ENCODE assay signal across 1 cellular context in genomic region chr1:23930861-23931471, GRCh38.
A peak's percentile ranks its signal among the peaks of the same experiment; 100 is the strongest.
TF ChIP-seq lines count a peak whose summit lies in the region.

No MANE protein-coding gene starts in this region.

TF ChIP-seq in H1, 55 proteins besides CTCF, POLR2A, EP300 and RAD21:
- TF ChIP-seq ASH2L (IDR thresholded peaks at IDR 0.05; ENCODE audit: low read length), result no peak
- TF ChIP-seq CEBPB (IDR thresholded peaks at IDR 0.05; ENCODE audit: low read depth, low read length), result 0 out of 2 replicates have a peak, but pooled peaks have one; percentile 2
